In the genomic region with DNA sequence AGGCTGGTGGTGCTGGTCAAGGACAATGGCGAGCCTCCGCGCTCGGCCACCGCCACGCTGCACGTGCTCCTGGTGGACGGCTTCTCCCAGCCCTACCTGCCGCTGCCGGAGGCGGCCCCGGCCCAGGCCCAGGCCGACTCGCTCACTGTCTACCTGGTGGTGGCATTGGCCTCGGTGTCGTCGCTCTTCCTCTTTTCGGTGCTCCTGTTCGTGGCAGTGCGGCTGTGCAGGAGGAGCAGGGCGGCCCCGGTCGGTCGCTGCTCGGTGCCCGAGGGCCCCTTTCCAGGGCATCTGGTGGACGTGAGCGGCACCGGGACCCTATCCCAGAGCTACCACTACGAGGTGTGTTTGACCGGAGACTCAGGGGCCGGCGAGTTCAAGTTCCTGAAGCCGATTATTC, we compare ENCODE assay signal across 3 cellular contexts. TPM values are rescaled to one million over a fixed set of nuclear protein-coding genes. Genes with fewer than 3 reads are reported as not detected.
"Had no signal": no experiment of that assay in that cellular context is flagged by ENCODE, and none has a peak within 500 bp of the region (broad histone marks: within the 10 kb centered on the region; RNA-seq: fewer than 3 reads in every experiment).

No MANE protein-coding gene starts in this region.

RNA-seq across cellular contexts. Expression of a gene that starts 12.5 kb away (rescaled TPM):
- total RNA-seq: endothelial cell of umbilical vein, epithelial cell of proximal tubule, foreskin keratinocyte had no signal

RNA-seq across cellular contexts. Expression of a gene that starts 15.7 kb away (rescaled TPM):
- total RNA-seq: endothelial cell of umbilical vein, epithelial cell of proximal tubule, foreskin keratinocyte had no signal

RNA-seq across cellular contexts. Expression of a gene that starts 35.1 kb away (rescaled TPM):
- total RNA-seq: epithelial cell of proximal tubule, foreskin keratinocyte had no signal
- polyA plus RNA-seq: foreskin keratinocyte had no signal

RNA-seq across cellular contexts. Expression of a gene that starts 37.1 kb away (rescaled TPM):
- total RNA-seq: endothelial cell of umbilical vein had no signal
